In genomic region chr9:82606071-82606470, GRCh38 we compare ENCODE assay signal across 2 cellular contexts.
TF ChIP-seq lines count a peak whose summit lies in the region.

No MANE protein-coding gene starts in this region.

TF ChIP-seq in IMR-90, 13 proteins besides CTCF, POLR2A, EP300 and RAD21 (continued from another document):
- no peak for TF ChIP-seq ELK1 (IDR thresholded peaks at IDR 0.05; ENCODE audit: borderline replicate concordance, low read depth, low read length)
- no peak for TF ChIP-seq MXI1 (IDR thresholded peaks at IDR 0.05; ENCODE audit: borderline replicate concordance, low read depth, low read length)
- TF ChIP-seq CHD1 (IDR thresholded peaks at IDR 0.05; ENCODE audit: low read depth, low read length), result no peak
- TF ChIP-seq NFE2L2 (IDR thresholded peaks at IDR 0.05; ENCODE audit: low read depth, low read length), result no peak
- TF ChIP-seq FOS (IDR thresholded peaks at IDR 0.05; ENCODE audit: low read depth, low read length), result no peak
- no peak for TF ChIP-seq CEBPB (IDR thresholded peaks at IDR 0.05; ENCODE audit: low read depth, low read length)
- no peak for TF ChIP-seq MAFK (IDR thresholded peaks at IDR 0.05; ENCODE audit: low read depth, low read length)
- TF ChIP-seq RFX5 (IDR thresholded peaks at IDR 0.05; ENCODE audit: low read depth, low read length), result no peak
- no peak for TF ChIP-seq USF2 (IDR thresholded peaks at IDR 0.05; ENCODE audit: low read depth, low read length)
- no peak for TF ChIP-seq RCOR1 (IDR thresholded peaks at IDR 0.05; ENCODE audit: insufficient replicate concordance, low read length)

TF ChIP-seq in HepG2, 621 proteins besides CTCF, POLR2A, EP300 and RAD21 (continued from another document):
- no peak for TF ChIP-seq FUBP1 (CRISPR knock-in tag; IDR thresholded peaks at IDR 0.05; ENCODE audit: borderline replicate concordance)
- no peak for TF ChIP-seq ARID5B (CRISPR knock-in tag; IDR thresholded peaks at IDR 0.05)
- TF ChIP-seq SAP130 (CRISPR knock-in tag; IDR thresholded peaks at IDR 0.05; ENCODE audit: low read depth), result 0 out of 2 replicates have a peak, but pooled peaks have one; percentile 10
- no peak for TF ChIP-seq HOMEZ (CRISPR knock-in tag; IDR thresholded peaks at IDR 0.05; ENCODE audit: low read depth)
- TF ChIP-seq ZGPAT (CRISPR knock-in tag; IDR thresholded peaks at IDR 0.05), result no peak; the same call in 1 of the 2 replicates
- no peak for TF ChIP-seq ZBTB34 (CRISPR knock-in tag; IDR thresholded peaks at IDR 0.05)
- TF ChIP-seq POLR2AphosphoS2 (IDR thresholded peaks at IDR 0.05; ENCODE audit: low read depth, low read length), result no peak
- TF ChIP-seq MED1 (CRISPR knock-in tag; IDR thresholded peaks at IDR 0.05), result no peak
- TF ChIP-seq ZNF644 (CRISPR knock-in tag; IDR thresholded peaks at IDR 0.05; ENCODE audit: low read depth), result 0 out of 2 replicates have a peak, but pooled peaks have one; percentile 54
- no peak for TF ChIP-seq ZSCAN21 (CRISPR knock-in tag; IDR thresholded peaks at IDR 0.05; ENCODE audit: borderline replicate concordance)
